Comparison of ENCODE assay signal across 17 cellular contexts in genomic region chr1:192513697-192514096, GRCh38.
DNase-seq lines count a peak whose midpoint lies in the region; FAIRE-seq and TF ChIP-seq lines count a peak whose summit lies in the region.
"Had no signal": no experiment of that assay in that cellular context is flagged by ENCODE, and none has a peak within 500 bp of the region (broad histone marks: within the 10 kb centered on the region; RNA-seq: fewer than 3 reads in every experiment).

No MANE protein-coding gene starts in this region.

- TF ChIP-seq CTCF in SU-DHL-6 (IDR thresholded peaks at IDR 0.05; ENCODE audit: insufficient read depth, low read length, poor library complexity, severe bottlenecking): no peak
- TF ChIP-seq CTCF in smooth muscle cell (IDR thresholded peaks at IDR 0.05; ENCODE audit: borderline replicate concordance, insufficient read depth, poor library complexity, severe bottlenecking): no peak

- H3K4me2 ChIP-seq in SU-DHL-6 (ENCODE audit: low read depth, low read length, poor library complexity, severe bottlenecking) (peak overlapping the region; percentile 42), smooth muscle cell (no peak overlapping the region)
- H3K4me2 ChIP-seq: GM23338 had no signal

- peaks cover 7% of the 10 kb centered on the region for H3K4me1 ChIP-seq in smooth muscle cell (ENCODE audit: low read depth)

- H3K79me2 ChIP-seq in SU-DHL-6 (ENCODE audit: insufficient read depth, low read length) (no peaks in the 10 kb centered on the region), smooth muscle cell (ENCODE audit: low read depth) (no peaks in the 10 kb centered on the region)

- H3K9me3 Mint-ChIP-seq in immature natural killer cell: no peaks in the 10 kb centered on the region
- H3K9me3 Mint-ChIP-seq: GM23338 had no signal

- H3K36me3 ChIP-seq in SU-DHL-6 (ENCODE audit: low read length) (no peaks in the 10 kb centered on the region), smooth muscle cell (ENCODE audit: low read depth) (no peaks in the 10 kb centered on the region)
- H3K36me3 ChIP-seq: BLaER1, SJCRH30 had no signal

- H3K4me3 ChIP-seq in SU-DHL-6 (ENCODE audit: insufficient read depth, low read length, poor library complexity, severe bottlenecking): no peak overlapping the region
- no peak overlapping the region for H3K4me3 ChIP-seq in smooth muscle cell
- H3K4me3 ChIP-seq: BLaER1, GM23338, SJCRH30 had no signal

- 82% methylated on average over 1 of the region's 1 CpG for WGBS in smooth muscle cell (ENCODE audit: low lambda C conversion rate)

- FAIRE-seq in GM12892 (lab: Jason Lieb, UNC): peak; percentile 27

- H3K27me3 Mint-ChIP-seq in immature natural killer cell (ENCODE audit: low read depth in 3 of 3): peaks cover 5 to 6% (median 5%) of the 10 kb centered on the region in 3 donors

- H3K27me3 ChIP-seq in SU-DHL-6 (ENCODE audit: low read length) (no peaks in the 10 kb centered on the region), smooth muscle cell (ENCODE audit: low read depth) (no peaks in the 10 kb centered on the region)
- H3K27me3 ChIP-seq: BLaER1, SJCRH30 had no signal

- H3K27ac Mint-ChIP-seq in immature natural killer cell: peak overlapping the region in 4 of 6 donors; percentile 38 to 99 (median 70)
- H3K27ac Mint-ChIP-seq: GM23338 had no signal

- H3K27ac ChIP-seq in SU-DHL-6 (ENCODE audit: low read depth, low read length): no peak overlapping the region
- H3K27ac ChIP-seq in smooth muscle cell (ENCODE audit: low read depth): peak overlapping the region; percentile 7
- H3K27ac ChIP-seq: BLaER1, RWPE1, SJCRH30 had no signal

- TF ChIP-seq POLR2A in GM12892 (IDR thresholded peaks at IDR 0.05; ENCODE audit: low read depth, low read length): no peak

- no peaks in the 10 kb centered on the region for H3K36me3 Mint-ChIP-seq in immature natural killer cell

- peaks cover 43 to 50% of the 10 kb centered on the region in 2 donors for H3K4me1 Mint-ChIP-seq in immature natural killer cell

- no peak overlapping the region for H3K4me3 Mint-ChIP-seq in immature natural killer cell
- H3K4me3 Mint-ChIP-seq: GM23338 had no signal

- DNase-seq in GM12892 (ENCODE audit: insufficient read length): no peak
- no peak for DNase-seq in immature natural killer cell
- no peak for DNase-seq in smooth muscle cell (lab: John Stamatoyannopoulos, UW; ENCODE audit: unreplicated experiment)
- DNase-seq in nucleus accumbens (lab: John Stamatoyannopoulos, UW): no peak
- no peak for DNase-seq in stimulated activated CD4-positive, alpha-beta T cell treated with anti-CD3 and anti-CD28 coated beads, Interleukin-12 subunit alpha, Interleukin-12 subunit beta, amount 100 ng/mL, for 4 hours
- no peak for DNase-seq in occipital lobe (lab: John Stamatoyannopoulos, UW)
- no peak for DNase-seq in stimulated activated CD4-positive, alpha-beta T cell treated with anti-CD3 and anti-CD28 coated beads, Interleukin-4, amount 100 ng/mL, for 4 hours
- DNase-seq: EL; NCI-H1436 treated with DMSO at 0.1 percent for 48 hours; NCI-H2081 treated with DMSO at 0.1 percent for 48 hours; NCI-H524 treated with DMSO at 0.1 percent for 48 hours; NK-92 treated with Interleukin-12 subunit alpha and Interleukin-12 subunit beta, amount 100 ng/mL, for 24 hours; SJCRH30 had no signal

- no peaks in the 10 kb centered on the region for H3K9me3 ChIP-seq in SU-DHL-6 (ENCODE audit: insufficient read depth, low read length)
- no peaks in the 10 kb centered on the region for H3K9me3 ChIP-seq in smooth muscle cell (replicated peaks; ENCODE audit: low read depth)
- H3K9me3 ChIP-seq: BLaER1, SJCRH30 had no signal

- peaks cover 23% of the 10 kb centered on the region for H3F3A ChIP-seq in SU-DHL-6 (ENCODE audit: insufficient read depth)
- H3F3A ChIP-seq in smooth muscle cell (ENCODE audit: low read depth): no peaks in the 10 kb centered on the region

- H3K9ac ChIP-seq in SU-DHL-6 (ENCODE audit: low read length) (no peak overlapping the region), smooth muscle cell (ENCODE audit: low read depth) (no peak overlapping the region)
- H3K9ac ChIP-seq: BLaER1 had no signal

- H4K20me1 ChIP-seq in SU-DHL-6 (ENCODE audit: low read depth, low read length) (no peaks in the 10 kb centered on the region), smooth muscle cell (ENCODE audit: low read depth) (no peaks in the 10 kb centered on the region)
- H4K20me1 ChIP-seq: BLaER1 had no signal

- H3K9me2 ChIP-seq in SU-DHL-6 (replicated peaks; ENCODE audit: insufficient read depth, low read length): no peaks in the 10 kb centered on the region

- H2AFZ ChIP-seq in SU-DHL-6 (ENCODE audit: low read depth, low read length, severe bottlenecking) (no peak overlapping the region), smooth muscle cell (ENCODE audit: low read depth) (no peak overlapping the region)
- H2AFZ ChIP-seq: GM23338 had no signal
